ENCODE assay signal across 14 cellular contexts in genomic region chr12:10884086-10884725, GRCh38. TPM values are rescaled to one million over a fixed set of nuclear protein-coding genes. Genes with fewer than 3 reads are reported as not detected.
DNase-seq lines count a peak whose midpoint lies in the region; ATAC-seq and TF ChIP-seq lines count a peak whose summit lies in the region.
"Had no signal": no experiment of that assay in that cellular context is flagged by ENCODE, and none has a peak within 500 bp of the region (broad histone marks: within the 10 kb centered on the region; RNA-seq: fewer than 3 reads in every experiment).

PRH1 (minus strand) TSS chr12:10884255; CDS start chr12:10884217, 38 bp downstream.

- peaks cover 27% of the 10 kb centered on the region for H3K36me3 Mint-ChIP-seq in activated T-cell treated with anti-CD3 and anti-CD28 coated beads, Interleukin-2, amount 50 U/mL, for 4 hours (ENCODE audit: insufficient read depth)
- peaks cover 25% of the 10 kb centered on the region for H3K36me3 Mint-ChIP-seq in activated T-cell treated with anti-CD3 and anti-CD28 coated beads, Interleukin-2, amount 50 U/mL, for 24 hours (ENCODE audit: low read depth)
- H3K36me3 Mint-ChIP-seq in naive thymus-derived CD8-positive, alpha-beta T cell, result peaks cover 11 to 42% (median 21%) of the 10 kb centered on the region in 3 donors
- H3K36me3 Mint-ChIP-seq in type B pancreatic cell, result peaks cover 22% of the 10 kb centered on the region

- no peaks in the 10 kb centered on the region for H3K9me3 ChIP-seq in BE2C
- H3K9me3 ChIP-seq in MG63, result no peaks in the 10 kb centered on the region

- no peak within 1 kb of the TSS for H3K4me3 ChIP-seq in BE2C (ENCODE audit: low read depth, low read length)
- no peak within 1 kb of the TSS for H3K4me3 ChIP-seq in MG63

- H3K27me3 ChIP-seq in BE2C, result no peaks in the 10 kb centered on the region
- H3K27me3 ChIP-seq in MG63, result no peaks in the 10 kb centered on the region

- no peaks in the 10 kb centered on the region for H3K27me3 Mint-ChIP-seq in activated T-cell treated with anti-CD3 and anti-CD28 coated beads, Interleukin-2, amount 50 U/mL, for 4 hours (ENCODE audit: low read depth)
- no peaks in the 10 kb centered on the region for H3K27me3 Mint-ChIP-seq in activated T-cell treated with anti-CD3 and anti-CD28 coated beads, Interleukin-2, amount 50 U/mL, for 24 hours
- H3K27me3 Mint-ChIP-seq in naive thymus-derived CD8-positive, alpha-beta T cell, result no peaks in the 10 kb centered on the region
- no peaks in the 10 kb centered on the region for H3K27me3 Mint-ChIP-seq in type B pancreatic cell
- H3K27me3 Mint-ChIP-seq: central memory CD8-positive, alpha-beta T cell had no signal

- ATAC-seq in activated T-cell treated with anti-CD3 and anti-CD28 coated beads, Interleukin-2, amount 50 U/mL, for 4 hours, result no peak
- no peak for ATAC-seq in naive thymus-derived CD8-positive, alpha-beta T cell
- ATAC-seq: Right ventricle myocardium inferior had no signal

- H3K36me3 ChIP-seq in BE2C (no peaks in the 10 kb centered on the region; the same call in 1 of the 2 replicates), MG63 (no peaks in the 10 kb centered on the region)

- no peaks in the 10 kb centered on the region for H3K9me3 Mint-ChIP-seq in activated T-cell treated with anti-CD3 and anti-CD28 coated beads, Interleukin-2, amount 50 U/mL, for 4 hours
- H3K9me3 Mint-ChIP-seq in activated T-cell treated with anti-CD3 and anti-CD28 coated beads, Interleukin-2, amount 50 U/mL, for 24 hours, result no peaks in the 10 kb centered on the region
- peaks cover 0 to 2% (median 0%) of the 10 kb centered on the region in 9 donors for H3K9me3 Mint-ChIP-seq in naive thymus-derived CD8-positive, alpha-beta T cell
- no peaks in the 10 kb centered on the region for H3K9me3 Mint-ChIP-seq in type B pancreatic cell
- H3K9me3 Mint-ChIP-seq: central memory CD8-positive, alpha-beta T cell had no signal

- no peak within 1 kb of the TSS for H3K4me3 Mint-ChIP-seq in activated T-cell treated with anti-CD3 and anti-CD28 coated beads, Interleukin-2, amount 50 U/mL, for 4 hours
- H3K4me3 Mint-ChIP-seq in activated T-cell treated with anti-CD3 and anti-CD28 coated beads, Interleukin-2, amount 50 U/mL, for 24 hours, result no peak within 1 kb of the TSS
- H3K4me3 Mint-ChIP-seq in naive thymus-derived CD8-positive, alpha-beta T cell, result no peak within 1 kb of the TSS
- no peak within 1 kb of the TSS for H3K4me3 Mint-ChIP-seq in type B pancreatic cell
- H3K4me3 Mint-ChIP-seq: central memory CD8-positive, alpha-beta T cell had no signal

- TF ChIP-seq CTCF in type B pancreatic cell (conservative IDR thresholded peaks at IDR 0.05) (no peak), BE2C (IDR thresholded peaks at IDR 0.05; ENCODE audit: low read depth, low read length) (no peak)

- POLR2A ChIA-PET in naive thymus-derived CD8-positive, alpha-beta T cell (lab: Charles Lee), result no interaction called here

- H3K4me1 ChIP-seq in BE2C, result no peaks in the 10 kb centered on the region

- H3K4me1 Mint-ChIP-seq in activated T-cell treated with anti-CD3 and anti-CD28 coated beads, Interleukin-2, amount 50 U/mL, for 4 hours (ENCODE audit: low read depth), result no peaks in the 10 kb centered on the region
- H3K4me1 Mint-ChIP-seq in activated T-cell treated with anti-CD3 and anti-CD28 coated beads, Interleukin-2, amount 50 U/mL, for 24 hours (ENCODE audit: low read depth), result no peaks in the 10 kb centered on the region
- H3K4me1 Mint-ChIP-seq in naive thymus-derived CD8-positive, alpha-beta T cell, result peaks cover 0 to 2% (median 0%) of the 10 kb centered on the region in 4 donors
- no peaks in the 10 kb centered on the region for H3K4me1 Mint-ChIP-seq in type B pancreatic cell (ENCODE audit: unreplicated experiment)

- DNase-seq in activated T-cell treated with anti-CD3 and anti-CD28 coated beads, Interleukin-2, amount 50 U/mL, for 4 hours, result no peak
- no peak for DNase-seq in activated T-cell treated with anti-CD3 and anti-CD28 coated beads, Interleukin-2, amount 50 U/mL, for 24 hours
- no peak for DNase-seq in dermis blood vessel endothelial cell
- DNase-seq in naive thymus-derived CD8-positive, alpha-beta T cell, result no peak
- DNase-seq in type B pancreatic cell (ENCODE audit: extremely low spot score, unreplicated experiment), result no peak
- DNase-seq in BE2C, result no peak
- DNase-seq in MG63, result no peak
- no peak for DNase-seq in medulla oblongata (ENCODE audit: extremely low spot score)
- DNase-seq: DMS53, GOT3, NCI-H1105, NCI-H526 had no signal

- no peak within 1 kb of the TSS for H3K27ac Mint-ChIP-seq in activated T-cell treated with anti-CD3 and anti-CD28 coated beads, Interleukin-2, amount 50 U/mL, for 24 hours
- H3K27ac Mint-ChIP-seq in naive thymus-derived CD8-positive, alpha-beta T cell, result no peak within 1 kb of the TSS
- H3K27ac Mint-ChIP-seq in type B pancreatic cell, result no peak within 1 kb of the TSS

RNA-seq across cellular contexts. Expression of gene PRH1, which starts in this region (rescaled TPM):
- 10 to 100 TPM in 2 of 3 donors, 1 to 10 TPM in 1; 8.6 to 12.5 (median 10.4) TPM for total RNA-seq in activated T-cell treated with anti-CD3 and anti-CD28 coated beads, Interleukin-2, amount 50 U/mL, for 4 hours
- total RNA-seq in dermis blood vessel endothelial cell (11.2 and 12.8 TPM in 2 replicates), type B pancreatic cell (ENCODE audit: low replicate concordance) (15.7 and 16.8 TPM in 2 replicates)
- 10 to 100 TPM; 20.8 to 27.1 TPM for total RNA-seq in naive thymus-derived CD8-positive, alpha-beta T cell
- 10 to 100 TPM in 2 of 3 donors, 1 to 10 TPM in 1; 7.0 to 20.8 (median 12.4) TPM for polyA plus RNA-seq in naive thymus-derived CD8-positive, alpha-beta T cell
- polyA plus RNA-seq in BE2C (2012; ENCODE audit: insufficient read depth, insufficient read length, low read depth), result 19.5 TPM
- 1.5 and 13.1 TPM in 2 replicates for total RNA-seq in MG63 (2014; rRNA removed; shearing (Covaris generic); ENCODE audit: low replicate concordance)
